15 cellular contexts compared by ENCODE assay signal in genomic region chr13:49399801-49400472, GRCh38. TPM values are rescaled to one million over a fixed set of nuclear protein-coding genes. Genes with fewer than 3 reads are reported as not detected.
DNase-seq lines count a peak whose midpoint lies in the region; ATAC-seq and TF ChIP-seq lines count a peak whose summit lies in the region.
"Had no signal": no experiment of that assay in that cellular context is flagged by ENCODE, and none has a peak within 500 bp of the region (broad histone marks: within the 10 kb centered on the region; RNA-seq: fewer than 3 reads in every experiment).

No MANE protein-coding gene starts in this region.

- peak overlapping the region; percentile 48 for H3K4me3 ChIP-seq in lower lobe of right lung
- H3K4me3 ChIP-seq in thoracic aorta = peak overlapping the region; percentile 70
- H3K4me3 ChIP-seq in MM.1S (ENCODE audit: low read length) = no peak overlapping the region
- H3K4me3 ChIP-seq: BLaER1 treated with 17β-estradiol and CSF1 and Interleukin-3, amounts not matched to agents 10 nM and 100 nM had no signal

- H3K79me2 ChIP-seq in MM.1S (ENCODE audit: low read length) = no peaks in the 10 kb centered on the region

- H3K4me1 ChIP-seq in lower lobe of right lung (no peaks in the 10 kb centered on the region), thoracic aorta (ENCODE audit: control insufficient read depth in 1 of 2, low read depth in 2 of 2) (peaks cover 18 to 36% of the 10 kb centered on the region in 2 donors), MM.1S (ENCODE audit: low read length) (no peaks in the 10 kb centered on the region)
- H3K4me1 ChIP-seq: BLaER1 treated with 17β-estradiol and CSF1 and Interleukin-3, amounts not matched to agents 10 nM and 100 nM had no signal

- H3K36me3 Mint-ChIP-seq in HFFc6 (ENCODE audit: low read depth) = peaks cover 16% of the 10 kb centered on the region
- H3K36me3 Mint-ChIP-seq: activated naive CD4-positive, alpha-beta T cell treated with anti-CD3 and anti-CD28 coated beads, Interleukin-2, amount 10 ng/mL, durations not matched to agents 7 days and 5 days had no signal

- no peaks in the 10 kb centered on the region for H4K20me1 ChIP-seq in MM.1S (ENCODE audit: insufficient read depth, low read length)
- H4K20me1 ChIP-seq: BLaER1 treated with 17β-estradiol and CSF1 and Interleukin-3, amounts not matched to agents 10 nM and 100 nM had no signal

- no peak overlapping the region for H3K4me3 Mint-ChIP-seq in HFFc6
- H3K4me3 Mint-ChIP-seq: activated naive CD4-positive, alpha-beta T cell treated with anti-CD3 and anti-CD28 coated beads, Interleukin-2, amount 10 ng/mL, durations not matched to agents 7 days and 5 days had no signal

- H3K27me3 Mint-ChIP-seq in HFFc6 (ENCODE audit: insufficient read depth) = no peaks in the 10 kb centered on the region; the same call in 1 of the 2 replicates

- no peak overlapping the region for H3K4me2 ChIP-seq in MM.1S (ENCODE audit: low read depth, low read length)
- H3K4me2 ChIP-seq: BLaER1 treated with 17β-estradiol and CSF1 and Interleukin-3, amounts not matched to agents 10 nM and 100 nM had no signal

- intact Hi-C loops in lower lobe of right lung (cut with DNase I) = no loop called here

- H3K4me1 Mint-ChIP-seq in HFFc6 (ENCODE audit: low read depth) = peaks cover 25% of the 10 kb centered on the region
- H3K4me1 Mint-ChIP-seq: activated naive CD4-positive, alpha-beta T cell treated with anti-CD3 and anti-CD28 coated beads, Interleukin-2, amount 10 ng/mL, durations not matched to agents 7 days and 5 days had no signal

- ATAC-seq in lower lobe of right lung (no peak), thoracic aorta (ENCODE audit: insufficient number of reproducible peaks, low FRiP score, low read depth) (no peak), HG03025 (IDR thresholded peaks at IDR 0.05; ENCODE audit: low FRiP score, unreplicated experiment) (no peak)

- H3K27me3 ChIP-seq in lower lobe of right lung (ENCODE audit: low read depth) (no peaks in the 10 kb centered on the region), thoracic aorta (replicated peaks; ENCODE audit: insufficient read depth) (no peaks in the 10 kb centered on the region), MM.1S (replicated peaks; ENCODE audit: insufficient read depth, low read length) (no peaks in the 10 kb centered on the region)
- H3K27me3 ChIP-seq: BLaER1 treated with 17β-estradiol and CSF1 and Interleukin-3, amounts not matched to agents 10 nM and 100 nM had no signal

- no peaks in the 10 kb centered on the region for H3F3A ChIP-seq in MM.1S (ENCODE audit: insufficient read depth, low read length)

- TF ChIP-seq CTCF in lower lobe of right lung (IDR thresholded peaks at IDR 0.05) (no peak), thoracic aorta (IDR thresholded peaks at IDR 0.05) (no peak), MM.1S (IDR thresholded peaks at IDR 0.05; ENCODE audit: low read length) (no peak), HFFc6 (IDR thresholded peaks at IDR 0.05) (no peak)

- no peaks in the 10 kb centered on the region for H3K36me3 ChIP-seq in lower lobe of right lung
- no peaks in the 10 kb centered on the region for H3K36me3 ChIP-seq in thoracic aorta
- H3K36me3 ChIP-seq in MM.1S (replicated peaks; ENCODE audit: insufficient read depth, low read length) = no peaks in the 10 kb centered on the region

- no peak overlapping the region for H3K27ac Mint-ChIP-seq in HFFc6
- H3K27ac Mint-ChIP-seq: activated naive CD4-positive, alpha-beta T cell treated with anti-CD3 and anti-CD28 coated beads, Interleukin-2, amount 10 ng/mL, durations not matched to agents 7 days and 5 days had no signal

- H3K9ac ChIP-seq in MM.1S (ENCODE audit: low read length) = no peak overlapping the region
- H3K9ac ChIP-seq: BLaER1 treated with 17β-estradiol and CSF1 and Interleukin-3, amounts not matched to agents 10 nM and 100 nM had no signal

- H3K27ac ChIP-seq in caudate nucleus (ENCODE audit: low read depth, low read length) = peak overlapping the region; percentile 30
- H3K27ac ChIP-seq in lower lobe of right lung = peak overlapping the region; percentile 25
- H3K27ac ChIP-seq in thoracic aorta = peak overlapping the region; percentile 80 to 93
- H3K27ac ChIP-seq in MM.1S (ENCODE audit: low read length) = no peak overlapping the region
- H3K27ac ChIP-seq: BLaER1 treated with 17β-estradiol and CSF1 and Interleukin-3, amounts not matched to agents 10 nM and 100 nM had no signal

- H3K9me3 ChIP-seq in lower lobe of right lung (peaks cover 8% of the 10 kb centered on the region), thoracic aorta (peaks cover 5% of the 10 kb centered on the region), MM.1S (replicated peaks; ENCODE audit: insufficient read depth, low read length) (no peaks in the 10 kb centered on the region)

- DNase-seq in NAMALWA (ENCODE audit: low spot score) (peak; percentile 47), caudate nucleus (lab: John Stamatoyannopoulos, UW) (no peak), lower lobe of right lung (no peak), thoracic aorta (ENCODE audit: low spot score) (no peak), HK-2 (ENCODE audit: unreplicated experiment) (no peak), MM.1S (no peak), HFFc6 (no peak)
- DNase-seq: activated CD4-positive, CD25-positive, alpha-beta regulatory T cell; activated naive CD4-positive, alpha-beta T cell treated with anti-CD3 and anti-CD28 coated beads, Interleukin-2, amount 10 ng/mL, durations not matched to agents 7 days and 5 days; cerebellar nuclear complex; NCI-H1105 treated with DMSO at 0.1 percent for 48 hours; NCI-H2227 treated with DMSO at 0.1 percent for 48 hours; posterior cingulate gyrus had no signal

- H3K9me3 Mint-ChIP-seq in HFFc6 = peaks cover 14% of the 10 kb centered on the region

- no peaks in the 10 kb centered on the region for H3K9me2 ChIP-seq in MM.1S (replicated peaks; ENCODE audit: insufficient read depth, low read length)

- no peak overlapping the region for H2AFZ ChIP-seq in MM.1S (ENCODE audit: low read length)

RNA-seq across cellular contexts. Expression of gene CAB39L, which starts 43.9 kb away (rescaled TPM):
- total RNA-seq in lower lobe of right lung (13.4 TPM), thoracic aorta (10 to 100 TPM; 38.7 to 46.7 TPM)
- total RNA-seq in HFFc6 (2021; fragmentation: NEBNext Ultra II Directional; extraction: Animal tissue kit (Norgen Biotek cat#: 25700)) = 1 to 10 TPM; 3.7 to 6.9 (median 5.9) TPM

RNA-seq across cellular contexts. Expression of gene SETDB2, which starts 44.1 kb away (rescaled TPM):
- 21.1 TPM for total RNA-seq in lower lobe of right lung
- total RNA-seq in thoracic aorta = 1 to 10 TPM; 9.0 to 9.1 TPM
- total RNA-seq in HFFc6 (2021; fragmentation: NEBNext Ultra II Directional; extraction: Animal tissue kit (Norgen Biotek cat#: 25700)) = 1 to 10 TPM; 4.4 to 7.4 (median 6.5) TPM
